In genomic region chr13:59157181-59157580, GRCh38 we compare ENCODE assay signal across 13 cellular contexts.
DNase-seq lines count a peak whose midpoint lies in the region; TF ChIP-seq lines count a peak whose summit lies in the region.
"Had no signal": no experiment of that assay in that cellular context is flagged by ENCODE, and none has a peak within 500 bp of the region (broad histone marks: within the 10 kb centered on the region; RNA-seq: fewer than 3 reads in every experiment).

No MANE protein-coding gene starts in this region.

- TF ChIP-seq POLR2A in testis (IDR thresholded peaks at IDR 0.05), result no peak

- H3K27ac ChIP-seq in SK-N-SH (ENCODE audit: low read depth in 2 of 2, low read length in 1 of 2), result no peak overlapping the region
- H3K27ac ChIP-seq in testis, result no peak overlapping the region
- H3K27ac ChIP-seq: C4-2B, HL-60, KMS-11 had no signal

- no peak overlapping the region for H3K4me3 ChIP-seq in epithelial cell of esophagus (ENCODE audit: low read length)
- H3K4me3 ChIP-seq in SK-N-SH (ENCODE audit: low read depth in 2 of 2, low read length in 1 of 2), result no peak overlapping the region
- no peak overlapping the region for H3K4me3 ChIP-seq in testis

- no peaks in the 10 kb centered on the region for H3F3A ChIP-seq in SK-N-SH (replicated peaks; ENCODE audit: insufficient read depth)

- POLR2A ChIA-PET in SK-N-SH (lab: Yijun Ruan, JAX), result no interaction called here

- H3K9ac ChIP-seq in SK-N-SH, result no peak overlapping the region
- H3K9ac ChIP-seq: KMS-11 had no signal

- TF ChIP-seq CTCF in epithelial cell of esophagus (IDR thresholded peaks at IDR 0.05; ENCODE audit: insufficient read depth, low read depth, low read length, missing control alignments), result no peak
- no peak for TF ChIP-seq CTCF in SK-N-SH (IDR thresholded peaks at IDR 0.05)
- no peak for TF ChIP-seq CTCF in testis (IDR thresholded peaks at IDR 0.05)

- TF ChIP-seq RAD21 in SK-N-SH (IDR thresholded peaks at IDR 0.05; ENCODE audit: low read length), result no peak

- H3K27me3 ChIP-seq in SK-N-SH (ENCODE audit: insufficient read depth) (no peaks in the 10 kb centered on the region), testis (no peaks in the 10 kb centered on the region)

- H2AFZ ChIP-seq in SK-N-SH (ENCODE audit: low read depth), result no peak overlapping the region

- intact Hi-C loops in testis (cut with DNase I; ENCODE audit: low total_unique reads), result no loop called here

- no peaks in the 10 kb centered on the region for H4K20me1 ChIP-seq in SK-N-SH (ENCODE audit: insufficient read depth)

- no peak overlapping the region for H3K4me2 ChIP-seq in SK-N-SH
- H3K4me2 ChIP-seq: KMS-11 had no signal

- no peaks in the 10 kb centered on the region for H3K79me2 ChIP-seq in SK-N-SH (ENCODE audit: insufficient read depth)

- H3K9me3 ChIP-seq in SK-N-SH (no peaks in the 10 kb centered on the region), testis (no peaks in the 10 kb centered on the region)
- H3K9me3 ChIP-seq: Caco-2 had no signal

- DNase-seq in HCEC 1CT, result peak; percentile 4
- peak; percentile 48 for DNase-seq in RKO (ENCODE audit: low spot score)
- DNase-seq in epithelial cell of esophagus (ENCODE audit: low read depth), result peak; percentile 2
- no peak for DNase-seq in SK-N-SH
- DNase-seq in NCI-H1436 treated with DMSO at 0.1 percent for 48 hours (lab: John Stamatoyannopoulos, UW), result no peak
- DNase-seq in testis, result no peak
- DNase-seq: ACHN; Caco-2; CD4-positive, alpha-beta T cell; H9 had no signal

- no peaks in the 10 kb centered on the region for H3K9me2 ChIP-seq in SK-N-SH

- no peak for TF ChIP-seq EP300 in SK-N-SH (IDR thresholded peaks at IDR 0.05; ENCODE audit: borderline replicate concordance in 1 of 2, low read depth in 1 of 2, low read length in 1 of 2)

- CTCF ChIA-PET in SK-N-SH (lab: Yijun Ruan, JAX), result no interaction called here

- H3K4me1 ChIP-seq in SK-N-SH (ENCODE audit: control insufficient read depth in 1 of 2, insufficient read depth in 2 of 2, low read depth in 1 of 2, low read length in 1 of 2) (no peaks in the 10 kb centered on the region), testis (no peaks in the 10 kb centered on the region)
- H3K4me1 ChIP-seq: Caco-2 had no signal

- H3K36me3 ChIP-seq in SK-N-SH (replicated peaks in 1 of 2; ENCODE audit: control insufficient read depth in 1 of 2, insufficient read depth in 2 of 2, low read length in 1 of 2) (no peaks in the 10 kb centered on the region), testis (ENCODE audit: low read depth, missing control alignments) (no peaks in the 10 kb centered on the region)

- 23% methylated on average over 3 of the region's 3 CpGs for WGBS in SK-N-SH (ENCODE audit: low lambda C conversion rate)
- WGBS in testis, 2 donors, result 77 to 81% methylated on average over 3 of the region's 3 CpGs

TF ChIP-seq in SK-N-SH, 30 proteins besides CTCF, POLR2A, EP300 and RAD21:
- TF ChIP-seq SMC3 (IDR thresholded peaks at IDR 0.05; ENCODE audit: low read depth, low read length), result no peak
- no peak for TF ChIP-seq MXI1 (IDR thresholded peaks at IDR 0.05; ENCODE audit: low read depth, low read length)
- no peak for TF ChIP-seq TAF1 (IDR thresholded peaks at IDR 0.05; ENCODE audit: borderline replicate concordance, low read depth, low read length)
- TF ChIP-seq YY1 (IDR thresholded peaks at IDR 0.05; ENCODE audit: low read depth), result no peak
- TF ChIP-seq, protein P1, sequence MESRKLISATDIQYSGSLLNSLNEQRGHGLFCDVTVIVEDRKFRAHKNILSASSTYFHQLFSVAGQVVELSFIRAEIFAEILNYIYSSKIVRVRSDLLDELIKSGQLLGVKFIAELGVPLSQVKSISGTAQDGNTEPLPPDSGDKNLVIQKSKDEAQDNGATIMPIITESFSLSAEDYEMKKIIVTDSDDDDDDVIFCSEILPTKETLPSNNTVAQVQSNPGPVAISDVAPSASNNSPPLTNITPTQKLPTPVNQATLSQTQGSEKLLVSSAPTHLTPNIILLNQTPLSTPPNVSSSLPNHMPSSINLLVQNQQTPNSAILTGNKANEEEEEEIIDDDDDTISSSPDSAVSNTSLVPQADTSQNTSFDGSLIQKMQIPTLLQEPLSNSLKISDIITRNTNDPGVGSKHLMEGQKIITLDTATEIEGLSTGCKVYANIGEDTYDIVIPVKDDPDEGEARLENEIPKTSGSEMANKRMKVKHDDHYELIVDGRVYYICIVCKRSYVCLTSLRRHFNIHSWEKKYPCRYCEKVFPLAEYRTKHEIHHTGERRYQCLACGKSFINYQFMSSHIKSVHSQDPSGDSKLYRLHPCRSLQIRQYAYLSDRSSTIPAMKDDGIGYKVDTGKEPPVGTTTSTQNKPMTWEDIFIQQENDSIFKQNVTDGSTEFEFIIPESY (IDR thresholded peaks at IDR 0.05; ENCODE audit: borderline replicate concordance, low read depth), result no peak
- TF ChIP-seq, protein P2, sequence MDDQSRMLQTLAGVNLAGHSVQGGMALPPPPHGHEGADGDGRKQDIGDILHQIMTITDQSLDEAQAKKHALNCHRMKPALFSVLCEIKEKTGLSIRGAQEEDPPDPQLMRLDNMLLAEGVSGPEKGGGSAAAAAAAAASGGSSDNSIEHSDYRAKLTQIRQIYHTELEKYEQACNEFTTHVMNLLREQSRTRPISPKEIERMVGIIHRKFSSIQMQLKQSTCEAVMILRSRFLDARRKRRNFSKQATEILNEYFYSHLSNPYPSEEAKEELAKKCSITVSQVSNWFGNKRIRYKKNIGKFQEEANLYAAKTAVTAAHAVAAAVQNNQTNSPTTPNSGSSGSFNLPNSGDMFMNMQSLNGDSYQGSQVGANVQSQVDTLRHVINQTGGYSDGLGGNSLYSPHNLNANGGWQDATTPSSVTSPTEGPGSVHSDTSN (IDR thresholded peaks at IDR 0.05), result no peak
- TF ChIP-seq RCOR1 (IDR thresholded peaks at IDR 0.05; ENCODE audit: low read length), result no peak
- no peak for TF ChIP-seq USF2 (IDR thresholded peaks at IDR 0.05; ENCODE audit: borderline replicate concordance, low read depth, low read length)
- TF ChIP-seq GATA2 (CRISPR knock-in tag; IDR thresholded peaks at IDR 0.05), result no peak
- no peak for TF ChIP-seq CHD2 (IDR thresholded peaks at IDR 0.05; ENCODE audit: low read length, partially characterized antibody)
- no peak for TF ChIP-seq TEAD4 (IDR thresholded peaks at IDR 0.05; ENCODE audit: borderline replicate concordance, insufficient read depth)

Comparison
In these comparisons a context has a peak if more than half of its experiments do, and no peak if none do; other contexts are left out.
1. DNase-seq: peak in HCEC 1CT (single experiment), RKO (single experiment) and epithelial cell of esophagus (single experiment); none in SK-N-SH (single experiment), NCI-H1436 treated with DMSO at 0.1 percent for 48 hours (single experiment) and testis (single experiment).